28 cellular contexts compared by ENCODE assay signal in the genomic region with DNA sequence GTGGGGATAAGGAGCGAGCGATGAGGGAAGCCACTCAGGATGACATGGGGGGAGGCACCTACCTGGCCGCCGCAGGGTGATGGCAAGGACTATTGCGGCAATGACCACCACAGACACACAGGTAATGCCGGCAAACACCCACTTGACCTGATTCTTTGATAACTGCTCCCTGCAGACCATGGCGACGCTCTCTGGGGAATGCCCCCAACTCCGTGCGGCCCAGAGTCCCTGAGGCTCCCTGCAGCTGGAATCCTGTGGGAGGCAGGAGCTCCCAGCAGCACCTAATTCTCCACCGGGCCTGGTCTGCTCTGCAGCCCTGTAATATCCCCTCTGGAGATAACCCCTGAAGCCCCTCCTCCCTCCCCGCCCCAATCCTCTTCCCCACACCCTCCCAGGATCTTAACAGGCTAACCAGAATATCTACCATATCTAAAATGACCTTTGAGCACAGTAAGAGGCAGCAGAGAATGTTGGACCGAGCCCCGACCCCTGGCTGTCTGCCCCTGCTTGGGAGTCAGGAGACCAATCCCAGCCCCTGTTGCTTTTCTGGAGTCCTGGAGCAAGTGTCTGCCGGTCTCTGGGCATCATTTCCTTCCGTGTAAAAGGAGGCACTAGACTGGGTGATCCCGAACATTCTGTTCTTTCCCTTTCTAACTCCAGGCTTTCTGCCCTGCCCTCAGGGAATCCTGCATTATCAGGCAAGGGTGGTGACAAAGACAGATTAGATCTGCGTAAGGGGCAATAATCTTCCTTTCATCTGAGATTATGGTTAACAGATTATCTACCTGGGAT. TPM values are rescaled to one million over a fixed set of nuclear protein-coding genes. Genes with fewer than 3 reads are reported as not detected.
A peak's percentile ranks its signal among the peaks of the same experiment; 100 is the strongest.
DNase-seq lines count a peak whose midpoint lies in the region; ATAC-seq and TF ChIP-seq lines count a peak whose summit lies in the region.
"Had no signal": no experiment of that assay in that cellular context is flagged by ENCODE, and none has a peak within 500 bp of the region (broad histone marks: within the 10 kb centered on the region; RNA-seq: fewer than 3 reads in every experiment).

A gene (minus strand): TSS at position 310 of the 792 bp plus-strand sequence. CDS start 130 bp downstream, at position 180.

- H2AK5ac ChIP-seq in mesenchymal stem cell (ENCODE audit: low read length, severe bottlenecking): no peak within 1 kb of the TSS

- H3K9ac ChIP-seq in SK-N-SH (no peak within 1 kb of the TSS), mesenchymal stem cell (ENCODE audit: low read length) (no peak within 1 kb of the TSS)

- no peak within 1 kb of the TSS for H3K27ac ChIP-seq in SK-N-SH (ENCODE audit: low read depth in 2 of 2, low read length in 1 of 2)
- no peak within 1 kb of the TSS for H3K27ac ChIP-seq in cardiac muscle cell
- H3K27ac ChIP-seq in right lobe of liver: no peak within 1 kb of the TSS
- H3K27ac ChIP-seq in transverse colon: peak within 1 kb of the TSS in 3 of 4 donors; percentile 41 to 53 (median 46)
- no peak within 1 kb of the TSS for H3K27ac ChIP-seq in mesenchymal stem cell (ENCODE audit: low read length, poor library complexity, severe bottlenecking)
- H3K27ac ChIP-seq: 22Rv1, skin epidermis, VCaP had no signal

- TF ChIP-seq EP300 in SK-N-SH (IDR thresholded peaks at IDR 0.05; ENCODE audit: borderline replicate concordance in 1 of 2, low read depth in 1 of 2, low read length in 1 of 2) (no peak), transverse colon (IDR thresholded peaks at IDR 0.05; ENCODE audit: low read depth) (no peak)

- H3K14ac ChIP-seq in mesenchymal stem cell (ENCODE audit: low read length in 2 of 2): no peak within 1 kb of the TSS

- H3K79me2 ChIP-seq in SK-N-SH (ENCODE audit: insufficient read depth): no peaks in the 10 kb centered on the region

- in situ Hi-C loops in transverse colon (cut with MboI; ENCODE audit: low pct_ligation_motif_present in 1 of 4, low pct_unique_long_range_greater_than_20kb in 1 of 4, low sequenced_read_pairs in 3 of 4): no loop called here

- H3K4me2 ChIP-seq in SK-N-SH (no peak within 1 kb of the TSS), mesenchymal stem cell (ENCODE audit: low read length, poor library complexity, severe bottlenecking) (no peak within 1 kb of the TSS)

- intact Hi-C loops in right lobe of liver (cut with DNase I): no loop called here
- intact Hi-C loops in transverse colon (cut with DNase I; ENCODE audit: low total_unique reads): no loop called here

- H2BK15ac ChIP-seq in mesenchymal stem cell (ENCODE audit: low read depth, poor library complexity, severe bottlenecking): no peak within 1 kb of the TSS

- H3K79me1 ChIP-seq in mesenchymal stem cell (replicated peaks; ENCODE audit: low read length, poor library complexity, severe bottlenecking): no peaks in the 10 kb centered on the region

- H4K20me1 ChIP-seq in SK-N-SH (ENCODE audit: insufficient read depth): no peaks in the 10 kb centered on the region

- no peak within 1 kb of the TSS for H4K91ac ChIP-seq in mesenchymal stem cell (ENCODE audit: low read length)

- no peak within 1 kb of the TSS for H3K18ac ChIP-seq in mesenchymal stem cell (ENCODE audit: low read depth in 1 of 2, low read length in 2 of 2)

- POLR2A ChIA-PET in SK-N-SH (lab: Yijun Ruan, JAX): no interaction called here

- no peak for ATAC-seq in SK-N-SH treated with all-trans-retinoic acid at 6 μM for 48 hours
- ATAC-seq in right lobe of liver: peak; percentile 72 to 95 (median 88)
- ATAC-seq: activated CD8-positive, alpha-beta memory T cell treated with anti-CD3 and anti-CD28 coated beads, Interleukin-2, amount 10 ng/mL, durations not matched to agents 7 days and 5 days; activated T-cell treated with anti-CD3 and anti-CD28 coated beads, Interleukin-2, amount 50 U/mL, for 72 hours; natural killer cell treated with Interleukin-12 subunit alpha and Interleukin-12 subunit beta and Interleukin-15 and Interleukin-18, amount 100 ng/mL, for 72 hours had no signal

- H3K27me3 ChIP-seq in SK-N-SH (ENCODE audit: insufficient read depth) (no peaks in the 10 kb centered on the region), cardiac muscle cell (no peaks in the 10 kb centered on the region), right lobe of liver (no peaks in the 10 kb centered on the region), transverse colon (no peaks in the 10 kb centered on the region), mesenchymal stem cell (ENCODE audit: control insufficient read depth in 1 of 2, insufficient read depth in 1 of 2, low read length in 2 of 2) (peaks cover 33 to 36% of the 10 kb centered on the region in 2 experiments)

- TF ChIP-seq RAD21 in SK-N-SH (IDR thresholded peaks at IDR 0.05; ENCODE audit: low read length): no peak

- no peaks in the 10 kb centered on the region for H3K9me2 ChIP-seq in SK-N-SH

- H3K4me3 ChIP-seq in SK-N-SH (ENCODE audit: low read depth in 2 of 2, low read length in 1 of 2): no peak within 1 kb of the TSS
- H3K4me3 ChIP-seq in cardiac muscle cell: no peak within 1 kb of the TSS
- H3K4me3 ChIP-seq in right lobe of liver: peak within 1 kb of the TSS in 1 of 3 donors; percentile 9
- H3K4me3 ChIP-seq in transverse colon: no peak within 1 kb of the TSS
- no peak within 1 kb of the TSS for H3K4me3 ChIP-seq in mesenchymal stem cell (ENCODE audit: insufficient read depth in 1 of 2, low read depth in 1 of 2, low read length in 2 of 2)
- H3K4me3 ChIP-seq: skin epidermis had no signal

- H3K36me3 ChIP-seq in SK-N-SH (replicated peaks in 1 of 2; ENCODE audit: control insufficient read depth in 1 of 2, insufficient read depth in 2 of 2, low read length in 1 of 2) (no peaks in the 10 kb centered on the region), cardiac muscle cell (no peaks in the 10 kb centered on the region), right lobe of liver (no peaks in the 10 kb centered on the region), transverse colon (no peaks in the 10 kb centered on the region), mesenchymal stem cell (ENCODE audit: control insufficient read depth in 1 of 2, insufficient read depth in 2 of 2, low read depth in 1 of 2, low read length in 2 of 2) (no peaks in the 10 kb centered on the region)

- 81% methylated on average over 11 of the region's 18 CpGs for WGBS in SK-N-SH (ENCODE audit: low lambda C conversion rate)
- WGBS in right lobe of liver (ENCODE audit: insufficient coverage, low coverage, low lambda C conversion rate, missing lambda C conversion rate): 61% methylated on average over 11 of the region's 18 CpGs
- 67 to 73% methylated on average over 6 to 18 of the region's 18 CpGs for WGBS in transverse colon (ENCODE audit: low coverage in 1 of 2), 2 donors
- WGBS in mesenchymal stem cell: 80% methylated on average over 18 of the region's 18 CpGs

- H4K8ac ChIP-seq in mesenchymal stem cell (ENCODE audit: low read length): no peak within 1 kb of the TSS

- H2BK5ac ChIP-seq in mesenchymal stem cell (ENCODE audit: low read depth, low read length, poor library complexity, severe bottlenecking): no peak within 1 kb of the TSS

- H3K9me3 ChIP-seq in SK-N-SH (no peaks in the 10 kb centered on the region), cardiac muscle cell (ENCODE audit: low read depth) (no peaks in the 10 kb centered on the region), right lobe of liver (no peaks in the 10 kb centered on the region), transverse colon (no peaks in the 10 kb centered on the region), mesenchymal stem cell (ENCODE audit: control insufficient read depth, low read length) (no peaks in the 10 kb centered on the region)

- DNase-seq in SK-N-SH: no peak
- peak; percentile 8 to 30 for DNase-seq in cardiac muscle cell (ENCODE audit: low read depth in 1 of 2, low spot score in 1 of 2)
- DNase-seq in right lobe of liver: peak in 2 of 3 donors; percentile 70 to 90
- no peak for DNase-seq in transverse colon
- DNase-seq in NCI-H510A treated with DMSO at 0.1 percent for 48 hours (lab: John Stamatoyannopoulos, UW): no peak
- no peak for DNase-seq in H4 (ENCODE audit: low spot score)
- DNase-seq in mesenchymal stem cell: no peak
- DNase-seq: activated CD4-positive, alpha-beta T cell treated with anti-CD3 and anti-CD28 coated beads, Interleukin-2, amount 10 ng/mL, durations not matched to agents 7 days and 5 days; activated CD8-positive, alpha-beta memory T cell treated with anti-CD3 and anti-CD28 coated beads, Interleukin-2, amount 10 ng/mL, durations not matched to agents 7 days and 5 days; activated naive CD4-positive, alpha-beta T cell treated with anti-CD3 and anti-CD28 coated beads, Interleukin-2, amount 50 U/mL, for 16 hours; activated T-cell treated with anti-CD3 and anti-CD28 coated beads, Interleukin-2, amount 50 U/mL, for 72 hours; anterior cingulate cortex; caudate nucleus; CD4-positive, alpha-beta T cell; DMS153; glutamatergic neuron; H7; midbrain; NCI-H1694 treated with DMSO at 0.1 percent for 48 hours; NCI-H69; stimulated activated CD4-positive, alpha-beta T cell treated with anti-CD3 and anti-CD28 coated beads, Interleukin-2, amount 100 ng/mL, for 24 hours had no signal

- CTCF ChIA-PET in SK-N-SH (lab: Yijun Ruan, JAX): interaction anchor here (0.7 kb wide), 1 partner anchor 1904 kb away, joined by 3 read pairs; no protein-coding TSS in a partner anchor

- no peak within 1 kb of the TSS for H3K4ac ChIP-seq in mesenchymal stem cell (ENCODE audit: low read depth in 1 of 2, low read length in 2 of 2)

- no peak within 1 kb of the TSS for H2AFZ ChIP-seq in SK-N-SH (ENCODE audit: low read depth)
- no peak within 1 kb of the TSS for H2AFZ ChIP-seq in mesenchymal stem cell (ENCODE audit: low read depth, low read length)

- TF ChIP-seq CTCF in SK-N-SH (IDR thresholded peaks at IDR 0.05): no peak
- TF ChIP-seq CTCF in cardiac muscle cell (IDR thresholded peaks at IDR 0.05; ENCODE audit: low read depth, low read length): no peak
- no peak for TF ChIP-seq CTCF in right lobe of liver (IDR thresholded peaks at IDR 0.05)
- no peak for TF ChIP-seq CTCF in transverse colon (IDR thresholded peaks at IDR 0.05)

- H3K4me1 ChIP-seq in SK-N-SH (ENCODE audit: control insufficient read depth in 1 of 2, insufficient read depth in 2 of 2, low read depth in 1 of 2, low read length in 1 of 2): peaks cover 0 to 10% of the 10 kb centered on the region in 2 experiments; a peak in 1 of 4 replicates
- H3K4me1 ChIP-seq in cardiac muscle cell (ENCODE audit: low read depth): no peaks in the 10 kb centered on the region
- H3K4me1 ChIP-seq in right lobe of liver: peaks cover 0 to 7% (median 3%) of the 10 kb centered on the region in 4 donors
- peaks cover 0 to 10% (median 3%) of the 10 kb centered on the region in 4 donors for H3K4me1 ChIP-seq in transverse colon
- peaks cover 15% of the 10 kb centered on the region for H3K4me1 ChIP-seq in mesenchymal stem cell (ENCODE audit: control insufficient read depth, insufficient read depth, low read depth, low read length)

- H2BK12ac ChIP-seq in mesenchymal stem cell (ENCODE audit: low read length in 2 of 2): no peak within 1 kb of the TSS

- no peak within 1 kb of the TSS for H2BK120ac ChIP-seq in mesenchymal stem cell (ENCODE audit: low read depth, low read length)

- TF ChIP-seq POLR2A in right lobe of liver (IDR thresholded peaks at IDR 0.05) (no peak), transverse colon (IDR thresholded peaks at IDR 0.05) (no peak)

- H3F3A ChIP-seq in SK-N-SH (replicated peaks; ENCODE audit: insufficient read depth): no peaks in the 10 kb centered on the region

- no peak within 1 kb of the TSS for H3K23ac ChIP-seq in mesenchymal stem cell (ENCODE audit: low read length in 2 of 2)

RNA-seq across cellular contexts. Expression of the gene that starts here (rescaled TPM):
- polyA plus RNA-seq in SK-N-SH (2012; rRNA removed) (not detected in 2 replicates), cardiac muscle cell (0.18 and 0.32 TPM in 2 replicates)
- polyA plus RNA-seq in SK-N-SH (2012; cell fraction: cytosol; rRNA removed): not detected in 2 replicates
- polyA plus RNA-seq in SK-N-SH (2012; cell fraction: nucleus; rRNA removed): not detected in 2 replicates
- total RNA-seq in cardiac muscle cell (0.07 and 0.21 TPM in 2 replicates), right lobe of liver (10 to 100 TPM in 2 of 6 experiments, 1 to 10 TPM in 2, under 1 TPM in 2; 0.12 to 72.9 (median 5.2) TPM), transverse colon (10 to 100 TPM in 1 of 4 donors, 1 to 10 TPM in 3; 1.4 to 28.5 (median 7.1) TPM)
- total RNA-seq in H4 (2014; rRNA removed; shearing (Covaris generic)): not detected in 2 replicates
- not detected for polyA plus RNA-seq in mesenchymal stem cell (2013, experiment 1 of 2)
- not detected for polyA plus RNA-seq in mesenchymal stem cell (2013, experiment 2 of 2)
- total RNA-seq: activated CD4-positive, alpha-beta T cell treated with anti-CD3 and anti-CD28 coated beads, Interleukin-2, amount 10 ng/mL, durations not matched to agents 7 days and 5 days; activated CD8-positive, alpha-beta memory T cell treated with anti-CD3 and anti-CD28 coated beads, Interleukin-2, amount 10 ng/mL, durations not matched to agents 7 days and 5 days; activated T-cell treated with anti-CD3 and anti-CD28 coated beads, Interleukin-2, amount 50 U/mL, for 72 hours; CD4-positive, alpha-beta T cell; fibroblast of lung; H7; natural killer cell treated with Interleukin-12 subunit alpha and Interleukin-12 subunit beta and Interleukin-15 and Interleukin-18, amount 100 ng/mL, for 72 hours; ureter had no signal
- polyA plus RNA-seq: fibroblast of lung had no signal

Comparison
In these comparisons a context has a peak if more than half of its experiments do, and no peak if none do; other contexts are left out.
1. Peak in DNase-seq in cardiac muscle cell; RNA of the gene not detected or under 1 TPM.
2. DNase-seq: peak in right lobe of liver (2 of 3); none in SK-N-SH (single experiment), transverse colon (single experiment), NCI-H510A treated with DMSO at 0.1 percent for 48 hours (single experiment), H4 (single experiment) and mesenchymal stem cell (single experiment).
3. H3K27ac ChIP-seq: peak in transverse colon (3 of 4); none in SK-N-SH (0 of 2), cardiac muscle cell (single experiment), right lobe of liver (0 of 3) and mesenchymal stem cell (single experiment).